In genomic region chr18:36572135-36572856, GRCh38 we compare ENCODE assay signal across 8 cellular contexts.
A peak's percentile ranks its signal among the peaks of the same experiment; 100 is the strongest.
DNase-seq lines count a peak whose midpoint lies in the region; TF ChIP-seq lines count a peak whose summit lies in the region.

No MANE protein-coding gene starts in this region.

- no peaks in the 10 kb centered on the region for H3K4me1 ChIP-seq in hepatocyte (ENCODE audit: insufficient read depth)

- no peak overlapping the region for H3K4me3 ChIP-seq in BJ (ENCODE audit: low read depth, low read length)
- no peak overlapping the region for H3K4me3 ChIP-seq in hepatocyte

- no peaks in the 10 kb centered on the region for H4K20me1 ChIP-seq in hepatocyte (ENCODE audit: insufficient read depth, poor library complexity, severe bottlenecking)

- POLR2A ChIA-PET in BJ (lab: Charles Lee): no interaction called here

- no peak overlapping the region for H3K4me2 ChIP-seq in hepatocyte

- no peaks in the 10 kb centered on the region for H3K9me2 ChIP-seq in hepatocyte (replicated peaks; ENCODE audit: insufficient read depth)

- CTCF ChIA-PET in BJ (lab: Yijun Ruan, JAX): interaction anchor here (0.6 to 2.8 kb wide), 30 partner anchors 9 to 816 kb away, joined by 3 to 11 read pairs (median 4); partner anchors contain the start of gene FHOD3

- H3K27ac ChIP-seq in hepatocyte: no peak overlapping the region

- TF ChIP-seq CTCF in BJ (IDR thresholded peaks at IDR 0.05; ENCODE audit: insufficient read depth, low read depth, low read length) (peak; percentile 72), hepatocyte (IDR thresholded peaks at IDR 0.05; ENCODE audit: poor library complexity) (peak; percentile 80)

- H3K36me3 ChIP-seq in BJ (ENCODE audit: control insufficient read depth, insufficient read depth, low read length) (no peaks in the 10 kb centered on the region), hepatocyte (replicated peaks; ENCODE audit: insufficient read depth, low read depth) (no peaks in the 10 kb centered on the region)

- WGBS in hepatocyte (ENCODE audit: low lambda C conversion rate, missing lambda C conversion rate): 18% methylated on average over 10 of the region's 10 CpGs

- no peak overlapping the region for H2AFZ ChIP-seq in hepatocyte

- DNase-seq in BJ (ENCODE audit: low read depth) (no peak), GM19238 (ENCODE audit: insufficient read length, low spot score) (peak; percentile 16), NCI-H1694 treated with DMSO at 0.1 percent for 48 hours (lab: John Stamatoyannopoulos, UW) (peak; percentile 68), anterior cingulate cortex (lab: John Stamatoyannopoulos, UW) (peak in 31 of 58 donors; percentile 7 to 66 (median 18)), hepatocyte (ENCODE audit: low spot score) (peak; percentile 58), superior temporal gyrus (ENCODE audit: extremely low spot score) (peak; percentile 83)
- no peak for DNase-seq in activated CD8-positive, alpha-beta memory T cell treated with anti-CD3 and anti-CD28 coated beads, Interleukin-2, amount 50 U/mL, for 4 hours
- DNase-seq in central memory CD4-positive, alpha-beta T cell: no peak

- no peaks in the 10 kb centered on the region for H3K9me3 ChIP-seq in hepatocyte (ENCODE audit: low read depth)

- no peaks in the 10 kb centered on the region for H3K79me2 ChIP-seq in hepatocyte

- no peaks in the 10 kb centered on the region for H3K27me3 ChIP-seq in BJ (ENCODE audit: control insufficient read depth, insufficient read depth, low read length)
- H3K27me3 ChIP-seq in hepatocyte: no peaks in the 10 kb centered on the region

Comparison
In these comparisons a context has a peak if more than half of its experiments do, and no peak if none do; other contexts are left out.
1. DNase-seq: peak in GM19238 (single experiment), NCI-H1694 treated with DMSO at 0.1 percent for 48 hours (single experiment), anterior cingulate cortex (31 of 58), hepatocyte (single experiment) and superior temporal gyrus (single experiment); none in BJ (single experiment), activated CD8-positive, alpha-beta memory T cell treated with anti-CD3 and anti-CD28 coated beads, Interleukin-2, amount 50 U/mL, for 4 hours (single experiment) and central memory CD4-positive, alpha-beta T cell (single experiment).